In the genomic region with DNA sequence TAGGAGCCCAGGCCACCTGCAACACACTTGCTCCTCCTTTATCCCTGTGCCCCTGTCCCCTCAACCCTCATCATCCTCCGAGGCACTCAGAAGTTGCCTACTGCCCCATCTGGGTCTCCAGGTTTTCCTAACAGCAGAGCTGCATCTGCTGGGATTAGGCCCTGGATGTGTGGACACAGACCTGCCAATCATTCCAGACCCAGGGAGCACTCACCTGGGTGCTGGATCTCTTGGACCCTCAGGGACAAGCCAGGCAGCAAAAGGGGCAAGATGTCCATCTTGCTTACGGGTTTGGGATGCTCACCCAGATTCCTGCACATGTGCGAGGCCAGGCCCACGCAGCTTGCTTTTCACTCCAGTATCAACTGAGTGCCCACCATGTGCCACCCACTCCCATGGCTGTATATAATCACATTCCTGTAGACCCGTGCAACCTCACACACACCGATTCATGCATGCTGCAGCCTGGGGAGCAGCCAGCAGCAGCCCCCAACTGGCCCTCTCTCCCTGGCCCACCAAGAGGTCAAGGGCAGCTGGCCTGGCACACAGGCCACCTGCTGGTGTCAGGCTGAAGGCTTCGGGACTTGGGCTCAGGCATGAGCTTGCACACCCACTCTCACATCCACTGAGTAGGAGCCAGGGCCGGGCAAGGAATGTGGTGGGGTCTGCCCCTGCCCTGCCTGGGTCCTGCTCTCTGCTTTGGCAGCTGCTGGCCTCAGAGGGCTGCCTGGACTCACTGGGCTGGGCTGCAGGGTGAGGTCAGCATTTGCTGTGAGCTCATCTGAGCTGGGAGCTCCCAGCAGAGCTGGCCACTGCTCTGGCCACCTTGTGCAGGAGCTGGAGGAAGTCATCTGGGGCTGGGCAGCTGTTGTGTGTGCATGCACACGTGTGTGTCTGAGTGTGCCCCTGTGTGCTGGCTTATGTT, we compare ENCODE assay signal across 29 cellular contexts. TPM values are rescaled to one million over a fixed set of nuclear protein-coding genes. Genes with fewer than 3 reads are reported as not detected.
DNase-seq lines count a peak whose midpoint lies in the region; ATAC-seq, FAIRE-seq and TF ChIP-seq lines count a peak whose summit lies in the region.
"Had no signal": no experiment of that assay in that cellular context is flagged by ENCODE, and none has a peak within 500 bp of the region (broad histone marks: within the 10 kb centered on the region; RNA-seq: fewer than 3 reads in every experiment).

No MANE protein-coding gene starts in this region.

- H4K20me1 ChIP-seq in H1 (replicated peaks in 1 of 2; ENCODE audit: control insufficient read depth in 1 of 2, insufficient read depth in 2 of 2, low read length in 2 of 2), result peaks cover 1 to 9% of the 10 kb centered on the region in 2 experiments

- H3K4me2 ChIP-seq in H1 (ENCODE audit: insufficient read depth in 1 of 2, low read depth in 2 of 2, low read length in 2 of 2), result no peak overlapping the region

- H2AFZ ChIP-seq in H1 (ENCODE audit: low read length), result no peak overlapping the region

- H4K91ac ChIP-seq in H1 (replicated peaks; ENCODE audit: insufficient read length, low read length), result no peak overlapping the region

- H3K4me3 Mint-ChIP-seq in nephron progenitor cell, result no peak overlapping the region
- H3K4me3 Mint-ChIP-seq: activated T-cell treated with anti-CD3 and anti-CD28 coated beads, Interleukin-2, amount 50 U/mL, for 72 hours; CD8-positive, alpha-beta memory T cell; nephron; stimulated activated effector memory CD8-positive, alpha-beta T cell treated with anti-CD3 and anti-CD28 coated beads, Interleukin-12 subunit alpha, Interleukin-12 subunit beta, amount 100 ng/mL, for 72 hours had no signal

- no peak overlapping the region for H2BK120ac ChIP-seq in H1 (replicated peaks; ENCODE audit: low read depth, low read length)

- H3K14ac ChIP-seq in H1 (ENCODE audit: insufficient read length), result no peak overlapping the region

- no peaks in the 10 kb centered on the region for H3K9me3 Mint-ChIP-seq in nephron progenitor cell
- H3K9me3 Mint-ChIP-seq: activated T-cell treated with anti-CD3 and anti-CD28 coated beads, Interleukin-2, amount 50 U/mL, for 72 hours; CD8-positive, alpha-beta memory T cell; nephron; stimulated activated effector memory CD8-positive, alpha-beta T cell treated with anti-CD3 and anti-CD28 coated beads, Interleukin-12 subunit alpha, Interleukin-12 subunit beta, amount 100 ng/mL, for 72 hours had no signal

- no peak overlapping the region for H2AK5ac ChIP-seq in H1 (ENCODE audit: low read depth, low read length)

- no peaks in the 10 kb centered on the region for H3K23me2 ChIP-seq in H1 (ENCODE audit: low read depth, low read length)

- H3K27ac Mint-ChIP-seq in nephron progenitor cell, result peak overlapping the region; percentile 36
- H3K27ac Mint-ChIP-seq: activated T-cell treated with anti-CD3 and anti-CD28 coated beads, Interleukin-2, amount 50 U/mL, for 72 hours; nephron; stimulated activated effector memory CD8-positive, alpha-beta T cell treated with anti-CD3 and anti-CD28 coated beads, Interleukin-12 subunit alpha, Interleukin-12 subunit beta, amount 100 ng/mL, for 72 hours had no signal

- 90% methylated on average over 9 of the region's 9 CpGs; no CpG with 5 or more reads in 1 of the 2 experiments for WGBS in H1 (ENCODE audit: extremely low coverage in 1 of 2, insufficient coverage in 1 of 2, insufficient read length in 1 of 2, insufficient replicate concordance in 2 of 2, low coverage in 1 of 2, low lambda C conversion rate in 2 of 2, missing lambda C conversion rate in 1 of 2), 2 experiments

- H3K36me3 ChIP-seq in HEK293 (ENCODE audit: control insufficient read depth in 2 of 2, insufficient read depth in 1 of 2, low read length in 2 of 2) (peaks cover 0 to 32% of the 10 kb centered on the region in 2 experiments; a peak in 2 of 3 replicates), H1 (ENCODE audit: control insufficient read depth in 2 of 4, insufficient read depth in 4 of 4, low read length in 3 of 4) (no peaks in the 10 kb centered on the region; a peak in 1 of 8 replicates)

- no peak overlapping the region for H4K5ac ChIP-seq in H1 (ENCODE audit: insufficient read length, low read depth, low read length)

- ATAC-seq in GM21528 (IDR thresholded peaks at IDR 0.05; ENCODE audit: low FRiP score, unreplicated experiment) (no peak), GM19397 (IDR thresholded peaks at IDR 0.05; ENCODE audit: unreplicated experiment) (no peak), HG03469 (IDR thresholded peaks at IDR 0.05; ENCODE audit: unreplicated experiment) (no peak)
- ATAC-seq: activated T-cell treated with anti-CD3 and anti-CD28 coated beads, Interleukin-2, amount 50 U/mL, for 72 hours; body of pancreas; stimulated activated effector memory CD8-positive, alpha-beta T cell treated with anti-CD3 and anti-CD28 coated beads, Interleukin-12 subunit alpha, Interleukin-12 subunit beta, amount 100 ng/mL, for 72 hours had no signal

- H3K18ac ChIP-seq in H1 (ENCODE audit: extremely low read depth, low read length), result no peak overlapping the region

- no peaks in the 10 kb centered on the region for H3K4me1 ChIP-seq in HEK293 (ENCODE audit: control insufficient read depth, insufficient read depth, low read length)
- peaks cover 3 to 23% (median 16%) of the 10 kb centered on the region in 4 experiments for H3K4me1 ChIP-seq in H1 (replicated peaks in 1 of 4; ENCODE audit: control insufficient read depth in 3 of 4, insufficient read depth in 4 of 4, low read length in 3 of 4)
- H3K4me1 ChIP-seq: right lobe of liver had no signal

- TF ChIP-seq POLR2A in H1 (IDR thresholded peaks at IDR 0.05; ENCODE audit: control extremely low read depth in 1 of 2, low read depth in 2 of 2, low read length in 2 of 2), result no peak

- H3K4me3 ChIP-seq in HEK293 (ENCODE audit: low read depth, low read length) (no peak overlapping the region), H1 (ENCODE audit: extremely low read depth in 1 of 4, insufficient read depth in 2 of 4, low read depth in 3 of 4, low read length in 4 of 4) (no peak overlapping the region)
- H3K4me3 ChIP-seq: adrenal gland, body of pancreas, dorsolateral prefrontal cortex, right lobe of liver, suprapubic skin had no signal

- no peaks in the 10 kb centered on the region for H3K79me2 ChIP-seq in H1 (ENCODE audit: control insufficient read depth in 1 of 2, insufficient read depth in 2 of 2, low read length in 2 of 2)

- peak overlapping the region; percentile 39; the same call in 1 of the 2 replicates for H2BK12ac ChIP-seq in H1 (ENCODE audit: low read depth, low read length)

- peaks cover 20% of the 10 kb centered on the region for H3K36me3 Mint-ChIP-seq in nephron progenitor cell (ENCODE audit: low read depth)

- TF ChIP-seq CTCF in HEK293 (tag by site-specific recombination; IDR thresholded peaks at IDR 0.05), result no peak
- TF ChIP-seq CTCF in H1 (IDR thresholded peaks at IDR 0.05; ENCODE audit: control extremely low read depth in 1 of 3, insufficient read depth in 1 of 3, low read depth in 1 of 3, low read length in 3 of 3), result no peak
- TF ChIP-seq CTCF in nephron progenitor cell (IDR thresholded peaks at IDR 0.05), result no peak

- TF ChIP-seq EP300 in H1 (IDR thresholded peaks at IDR 0.05; ENCODE audit: borderline replicate concordance in 1 of 2, low read depth in 2 of 2, low read length in 2 of 2), result no peak

- no peak overlapping the region for H2BK20ac ChIP-seq in H1 (ENCODE audit: low read length)

- H3K56ac ChIP-seq in H1 (replicated peaks; ENCODE audit: insufficient read length, low read depth, low read length), result no peak overlapping the region

- H3K23ac ChIP-seq in H1 (ENCODE audit: insufficient read length), result no peak overlapping the region

- 0 out of 2 replicates have a peak overlapping the region, but pooled peaks have one; percentile 31 for H2BK15ac ChIP-seq in H1 (ENCODE audit: low read length)

- no peak for TF ChIP-seq RAD21 in H1 (IDR thresholded peaks at IDR 0.05 in 1 of 2, conservative IDR thresholded peaks at IDR 0.05 in 1 of 2; ENCODE audit: low read depth in 2 of 2, low read length in 2 of 2)

- H3K4ac ChIP-seq in H1 (replicated peaks; ENCODE audit: insufficient read length, low read depth, low read length), result no peak overlapping the region

- POLR2A ChIA-PET in HEK293 (lab: Yijun Ruan, JAX) (no interaction called here), H1 (lab: Charles Lee; ENCODE audit: partially characterized antibody) (no interaction called here)

- no peak for FAIRE-seq in H1 (lab: Jason Lieb, UNC)
- FAIRE-seq: endothelial cell of umbilical vein, kidney had no signal

- H3K79me1 ChIP-seq in H1 (ENCODE audit: low read depth, low read length), result peaks cover 12% of the 10 kb centered on the region; the same call in 1 of the 2 replicates

- CTCF ChIA-PET in HEK293 (lab: Yijun Ruan, JAX) (no interaction called here), H1 (lab: Charles Lee; ENCODE audit: partially characterized antibody) (interaction anchor here (0.8 to 3.4 kb wide), 5 partner anchors 12 to 42 kb away, joined by 3 to 14 read pairs (median 5); no protein-coding TSS in a partner anchor)

- H3K27me3 Mint-ChIP-seq in nephron progenitor cell (ENCODE audit: low read depth, poor library complexity), result no peaks in the 10 kb centered on the region

- H4K8ac ChIP-seq in H1 (ENCODE audit: extremely low read depth, insufficient read depth, low read length), result peak overlapping the region; percentile 11

- DNase-seq in H1 (ENCODE audit: low read depth in 1 of 2, low spot score in 2 of 2), result no peak
- no peak for DNase-seq in nephron progenitor cell
- no peak for DNase-seq in DMS153 (lab: John Stamatoyannopoulos, UW)
- DNase-seq: activated CD4-positive, alpha-beta T cell treated with anti-CD3 and anti-CD28 coated beads for 48 hours; activated naive CD4-positive, alpha-beta T cell; activated T-cell treated with anti-CD3 and anti-CD28 coated beads, Interleukin-2, amount 50 U/mL, for 72 hours; body of pancreas; CD8-positive, alpha-beta memory T cell; dorsolateral prefrontal cortex; NCI-H1092 treated with DMSO at 0.1 percent for 48 hours; NCI-H187; NCI-H2171 treated with DMSO at 0.1 percent for 48 hours; NCI-H524; posterior cingulate gyrus; right lobe of liver; SIG-M5; stimulated activated CD4-positive, alpha-beta T cell treated with anti-CD3 and anti-CD28 coated beads, Interleukin-4, amount 100 ng/mL, for 24 hours; T1000; WERI-Rb-1 had no signal

- H3K27ac ChIP-seq in HEK293 (ENCODE audit: extremely low read depth, low read depth, low read length), result no peak overlapping the region
- H3K27ac ChIP-seq in H1 (ENCODE audit: low read depth, low read length), result no peak overlapping the region
- H3K27ac ChIP-seq: body of pancreas, dorsolateral prefrontal cortex, right lobe of liver, suprapubic skin, WERI-Rb-1 had no signal

- H3K4me1 Mint-ChIP-seq in nephron progenitor cell, result peaks cover 35% of the 10 kb centered on the region

- H3K9me3 ChIP-seq in HEK293 (ENCODE audit: control insufficient read depth, insufficient read depth, low read depth, low read length) (no peaks in the 10 kb centered on the region), H1 (ENCODE audit: insufficient read depth in 2 of 2, low read depth in 1 of 2, low read length in 1 of 2) (no peaks in the 10 kb centered on the region)
- H3K9me3 ChIP-seq: adrenal gland, body of pancreas, right lobe of liver, suprapubic skin had no signal

- no peak overlapping the region for H3K9ac ChIP-seq in H1 (replicated peaks in 1 of 4; ENCODE audit: extremely low read depth in 1 of 4, low read depth in 3 of 4, low read length in 3 of 4)

- no peaks in the 10 kb centered on the region for H3K27me3 ChIP-seq in H1 (replicated peaks in 1 of 4; ENCODE audit: control insufficient read depth in 3 of 4, extremely low read depth in 1 of 4, insufficient read depth in 3 of 4, low read length in 3 of 4)
- H3K27me3 ChIP-seq: adrenal gland, body of pancreas, dorsolateral prefrontal cortex, right lobe of liver, suprapubic skin had no signal

- no peak overlapping the region for H2BK5ac ChIP-seq in H1 (ENCODE audit: low read depth, low read length)

RNA-seq across cellular contexts. Expression of gene PRKCD, which starts 14.9 kb away (rescaled TPM):
- 22.2 and 22.6 TPM in 2 replicates for total RNA-seq in H1 (2021; fragmentation: NEBNext Ultra II Directional; extraction: Animal tissue kit (Norgen Biotek cat#: 25700))
- polyA plus RNA-seq in H1 (2011; rRNA removed), result 23.9 and 27.0 TPM in 2 replicates
- polyA plus RNA-seq in H1 (2011; cell fraction: cytosol; rRNA removed), result 30.9 TPM
- 34.6 TPM for polyA plus RNA-seq in H1 (2011; cell fraction: nucleus; rRNA removed)
- 18.6 to 28.0 TPM (median 26.1 TPM) in 4 replicates for polyA plus RNA-seq in H1 (2012, experiment 1 of 2)
- 15.9 TPM for polyA plus RNA-seq in H1 (2012, experiment 2 of 2)
- 14.0 TPM for polyA plus RNA-seq in H1 (2013, experiment 1 of 2)
- 14.8 TPM for polyA plus RNA-seq in H1 (2013, experiment 2 of 2)
- polyA minus RNA-seq in H1 (2011; rRNA and poly(A)+ RNA removed), result 26.9 and 27.6 TPM in 2 replicates
- 15.3 TPM for polyA minus RNA-seq in H1 (2011; cell fraction: cytosol; rRNA and poly(A)+ RNA removed)
- polyA minus RNA-seq in H1 (2011; cell fraction: nucleus; rRNA and poly(A)+ RNA removed), result 13.2 TPM

RNA-seq across cellular contexts. Expression of gene RFT1, which starts 45.6 kb away (rescaled TPM):
- 24.4 and 27.7 TPM in 2 replicates for total RNA-seq in H1 (2021; fragmentation: NEBNext Ultra II Directional; extraction: Animal tissue kit (Norgen Biotek cat#: 25700))
- polyA plus RNA-seq in H1 (2011; rRNA removed), result 35.1 and 42.4 TPM in 2 replicates
- 27.6 TPM for polyA plus RNA-seq in H1 (2011; cell fraction: cytosol; rRNA removed)
- 26.7 TPM for polyA plus RNA-seq in H1 (2011; cell fraction: nucleus; rRNA removed)
- 18.2 to 28.0 TPM (median 25.3 TPM) in 4 replicates for polyA plus RNA-seq in H1 (2012, experiment 1 of 2)
- 24.2 TPM for polyA plus RNA-seq in H1 (2012, experiment 2 of 2)
- polyA plus RNA-seq in H1 (2013, experiment 1 of 2), result 19.1 TPM
- 22.3 TPM for polyA plus RNA-seq in H1 (2013, experiment 2 of 2)
- polyA minus RNA-seq in H1 (2011; rRNA and poly(A)+ RNA removed), result 63.8 TPM in 2 replicates
- 16.7 TPM for polyA minus RNA-seq in H1 (2011; cell fraction: cytosol; rRNA and poly(A)+ RNA removed)
- polyA minus RNA-seq in H1 (2011; cell fraction: nucleus; rRNA and poly(A)+ RNA removed), result 22.6 TPM
